Comparison of ENCODE assay signal across 8 cellular contexts in genomic region chr19:57890706-57891105, GRCh38. TPM values are rescaled to one million over a fixed set of nuclear protein-coding genes. Genes with fewer than 3 reads are reported as not detected.
DNase-seq lines count a peak whose midpoint lies in the region; FAIRE-seq and TF ChIP-seq lines count a peak whose summit lies in the region.
"Not testable (repeated sequence)": the region's sequence is repeated elsewhere in the genome, so short reads cannot be mapped to it uniquely, and the experiment has no call there.
"Had no signal": no experiment of that assay in that cellular context is flagged by ENCODE, and none has a peak within 500 bp of the region (broad histone marks: within the 10 kb centered on the region; RNA-seq: fewer than 3 reads in every experiment).

No MANE protein-coding gene starts in this region.

- H3K27ac Mint-ChIP-seq in nephron: peak overlapping the region in 1 of 3 experiments; percentile 7

- peak; percentile 84 for DNase-seq in AG10803 (ENCODE audit: low read depth)
- peak; percentile 31 for DNase-seq in GM04504 (ENCODE audit: low read depth)
- peak; percentile 66 for DNase-seq in RCC 7860 (ENCODE audit: low spot score)
- peak; percentile 32 for DNase-seq in mammary epithelial cell
- peak; percentile 52 to 97 for DNase-seq in fibroblast of lung (ENCODE audit: low read depth in 2 of 2)
- DNase-seq in hepatic stellate cell (ENCODE audit: low spot score): peak; percentile 9

- H3K9me3 ChIP-seq in mammary epithelial cell (replicated peaks; ENCODE audit: insufficient read depth, low read length); fibroblast of lung (ENCODE audit: control insufficient read depth, insufficient read depth, low read depth, low read length): not testable (repeated sequence)

- intact Hi-C loops in mammary epithelial cell (cut with micrococcal nuclease): not testable (repeated sequence)

- H3K4me3 Mint-ChIP-seq in nephron: peak overlapping the region in 2 of 3 experiments; percentile 17 to 54

- not testable (repeated sequence) for H3K36me3 ChIP-seq in mammary epithelial cell (ENCODE audit: insufficient read depth, low read length); fibroblast of lung (ENCODE audit: control insufficient read depth, insufficient read depth, low read length)

- not testable (repeated sequence) for H3K27ac ChIP-seq in mammary epithelial cell (ENCODE audit: insufficient read depth, low read depth, low read length); fibroblast of lung (ENCODE audit: insufficient read depth, low read length)

- TF ChIP-seq CTCF in AG10803 (conservative IDR thresholded peaks at IDR 0.05; ENCODE audit: low read length); mammary epithelial cell (conservative IDR thresholded peaks at IDR 0.05 in 1 of 2, IDR thresholded peaks at IDR 0.05 in 1 of 2; ENCODE audit: extremely low read depth in 1 of 2, insufficient read depth in 1 of 2, low read depth in 1 of 2, low read length in 2 of 2); fibroblast of lung (conservative IDR thresholded peaks at IDR 0.05 in 1 of 2, IDR thresholded peaks at IDR 0.05 in 1 of 2; ENCODE audit: low read depth in 1 of 2, low read length in 2 of 2); nephron (IDR thresholded peaks at IDR 0.05; ENCODE audit: unreplicated experiment in 3 of 3): not testable (repeated sequence)

- CTCF ChIA-PET in mammary epithelial cell (lab: Charles Lee; ENCODE audit: low non-redundant PET): not testable (repeated sequence)

- not testable (repeated sequence) for H3K4me1 ChIP-seq in mammary epithelial cell (ENCODE audit: insufficient read depth, low read length); fibroblast of lung (ENCODE audit: control insufficient read depth, extremely low read depth, insufficient read depth, low read length)

- H3K79me2 ChIP-seq in mammary epithelial cell (ENCODE audit: insufficient read depth, low read length) (peaks cover 27% of the 10 kb centered on the region), fibroblast of lung (ENCODE audit: control insufficient read depth, insufficient read depth, low read length) (peaks cover 13% of the 10 kb centered on the region)

- H3K27me3 Mint-ChIP-seq in nephron (ENCODE audit: low read depth): not testable (repeated sequence)

- peaks cover 34% of the 10 kb centered on the region for H3K9me3 Mint-ChIP-seq in nephron

- H3K9ac ChIP-seq in mammary epithelial cell (ENCODE audit: insufficient read depth, low read length); fibroblast of lung (ENCODE audit: insufficient read depth, low read length): not testable (repeated sequence)

- H4K20me1 ChIP-seq in mammary epithelial cell (ENCODE audit: insufficient read depth, low read length); fibroblast of lung (ENCODE audit: control insufficient read depth, extremely low read depth, insufficient read depth, low read length): not testable (repeated sequence)

- not testable (repeated sequence) for H3K27me3 ChIP-seq in mammary epithelial cell (ENCODE audit: insufficient read depth, low read length); fibroblast of lung (ENCODE audit: control insufficient read depth, insufficient read depth, low read length)

- 57% methylated on average over 3 of the region's 3 CpGs for WGBS in mammary epithelial cell (ENCODE audit: low coverage, missing lambda C conversion rate)

- H3K4me3 ChIP-seq in AG10803 (ENCODE audit: low read length); mammary epithelial cell (replicated peaks in 1 of 3; ENCODE audit: insufficient read depth in 1 of 3, low read depth in 2 of 3, low read length in 3 of 3); fibroblast of lung (replicated peaks in 1 of 4; ENCODE audit: control extremely low read depth in 1 of 4, insufficient read depth in 1 of 4, low read depth in 3 of 4, low read length in 4 of 4): not testable (repeated sequence)

- not testable (repeated sequence) for BruUV-seq in mammary epithelial cell (replicated peaks; lab: Mats Ljungman, UMichigan)

- H3K4me2 ChIP-seq in mammary epithelial cell (ENCODE audit: insufficient read depth, low read depth, low read length); fibroblast of lung (ENCODE audit: extremely low read depth, insufficient read depth, low read length): not testable (repeated sequence)

- dilution Hi-C loops in mammary epithelial cell (cut with HindIII; ENCODE audit: low sequenced_read_pairs): not testable (repeated sequence)

- in situ Hi-C loops in mammary epithelial cell (cut with MboI; ENCODE audit: low sequenced_read_pairs in 2 of 2): not testable (repeated sequence)

- FAIRE-seq in RCC 7860 (lab: Jason Lieb, UNC): not testable (repeated sequence)

- H2AFZ ChIP-seq in mammary epithelial cell (ENCODE audit: low read depth, low read length); fibroblast of lung (ENCODE audit: low read length): not testable (repeated sequence)

- peaks cover 13% of the 10 kb centered on the region for H3K4me1 Mint-ChIP-seq in nephron

- peaks cover 51% of the 10 kb centered on the region for H3K36me3 Mint-ChIP-seq in nephron (ENCODE audit: low read depth)

RNA-seq across cellular contexts. Expression of gene ZNF814, which starts 1.9 kb away (rescaled TPM):
- total RNA-seq in mammary epithelial cell (10 to 100 TPM in 1 of 2 donors, 1 to 10 TPM in 1; 4.3 to 11.7 TPM), fibroblast of lung (3.9 and 6.1 TPM in 2 replicates)
- polyA plus RNA-seq in mammary epithelial cell (8.7 TPM), fibroblast of lung (5.5 and 7.8 TPM in 2 replicates)
- polyA minus RNA-seq in mammary epithelial cell (53.5 TPM), fibroblast of lung (ENCODE audit: low replicate concordance) (4.6 and 10.3 TPM in 2 replicates)
- 6.4 and 10.5 TPM in 2 replicates for polyA plus RNA-seq in fibroblast of lung (2012)

RNA-seq across cellular contexts. Expression of gene ZNF417, which starts 25.7 kb away (rescaled TPM):
- total RNA-seq in mammary epithelial cell: 10 to 100 TPM in 1 of 2 donors, 1 to 10 TPM in 1; 8.2 to 16.2 TPM
- polyA plus RNA-seq in mammary epithelial cell: 2.1 TPM
- polyA minus RNA-seq in mammary epithelial cell: 14.6 TPM
- 14.4 and 22.1 TPM in 2 replicates for total RNA-seq in fibroblast of lung
- polyA plus RNA-seq in fibroblast of lung: 4.6 and 5.9 TPM in 2 replicates
- polyA plus RNA-seq in fibroblast of lung (2012): 3.4 and 4.5 TPM in 2 replicates
- polyA minus RNA-seq in fibroblast of lung (ENCODE audit: low replicate concordance): 6.2 and 13.3 TPM in 2 replicates

RNA-seq across cellular contexts. Expression of gene ZNF587, which starts 41.0 kb away (rescaled TPM):
- total RNA-seq in mammary epithelial cell: 10 to 100 TPM; 23.8 to 32.9 TPM
- polyA plus RNA-seq in mammary epithelial cell: 6.0 TPM
- 17.3 TPM for polyA minus RNA-seq in mammary epithelial cell
- 12.1 and 23.6 TPM in 2 replicates for total RNA-seq in fibroblast of lung
- 7.4 and 8.8 TPM in 2 replicates for polyA plus RNA-seq in fibroblast of lung
- 6.2 and 7.8 TPM in 2 replicates for polyA plus RNA-seq in fibroblast of lung (2012)
- polyA minus RNA-seq in fibroblast of lung (ENCODE audit: low replicate concordance): 14.7 and 22.3 TPM in 2 replicates

RNA-seq across cellular contexts. Expression of gene ZNF418, which starts 44.5 kb away (rescaled TPM):
- total RNA-seq in mammary epithelial cell (1 to 10 TPM; 3.0 to 4.7 TPM), fibroblast of lung (8.2 and 8.4 TPM in 2 replicates)
- polyA plus RNA-seq in mammary epithelial cell (1.5 TPM), fibroblast of lung (2.2 and 3.3 TPM in 2 replicates)
- polyA minus RNA-seq in mammary epithelial cell (2.7 TPM), fibroblast of lung (ENCODE audit: low replicate concordance) (0.82 TPM in 1 of 2 replicates, not detected in the other)
- 1.2 and 2.0 TPM in 2 replicates for polyA plus RNA-seq in fibroblast of lung (2012)
- total RNA-seq: HT-29 had no signal

RNA-seq across cellular contexts. Expression of gene ZNF256, which starts 56.8 kb away (rescaled TPM):
- 1 to 10 TPM; 3.7 to 5.8 TPM for total RNA-seq in mammary epithelial cell
- 2.1 TPM for polyA plus RNA-seq in mammary epithelial cell
- polyA minus RNA-seq in mammary epithelial cell: 5.5 TPM
- 5.1 and 6.3 TPM in 2 replicates for total RNA-seq in fibroblast of lung
- 3.0 and 3.7 TPM in 2 replicates for polyA plus RNA-seq in fibroblast of lung
- 2.1 and 2.3 TPM in 2 replicates for polyA plus RNA-seq in fibroblast of lung (2012)
- polyA minus RNA-seq in fibroblast of lung (ENCODE audit: low replicate concordance): 0.44 and 3.9 TPM in 2 replicates
- total RNA-seq: HT-29 had no signal

Comparison
In these comparisons a context has a peak if more than half of its experiments do, and no peak if none do; other contexts are left out.
1. DNase-seq: peak in every context shown above with its lines; median percentile 84 in AG10803; 74 in fibroblast of lung; 66 in RCC 7860; 32 in mammary epithelial cell; 31 in GM04504; 9 in hepatic stellate cell.